In the genomic region with DNA sequence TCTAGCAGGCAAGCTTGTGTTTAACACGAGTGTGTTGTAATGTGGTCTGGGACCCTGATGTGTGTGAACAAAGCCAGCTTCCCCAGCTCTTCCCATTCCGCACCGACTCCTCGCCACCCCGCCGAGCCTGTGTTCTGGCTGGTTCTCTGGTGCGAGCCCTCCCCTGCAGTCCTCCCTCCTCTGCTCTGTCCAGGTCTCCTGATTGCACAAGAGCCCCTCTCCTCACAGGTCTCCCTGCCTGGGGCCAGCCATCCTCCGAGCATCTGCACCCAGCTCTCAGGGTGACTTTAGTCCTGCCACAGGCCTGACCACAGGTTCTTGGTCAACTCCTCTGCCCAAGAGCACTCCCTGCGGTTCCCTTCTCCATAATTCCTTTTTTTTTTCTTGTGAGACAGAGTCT, we compare ENCODE assay signal across 13 cellular contexts.
"Had no signal": no experiment of that assay in that cellular context is flagged by ENCODE, and none has a peak within 500 bp of the region (broad histone marks: within the 10 kb centered on the region; RNA-seq: fewer than 3 reads in every experiment).

No MANE protein-coding gene starts in this region.

- H3K27ac ChIP-seq: dorsolateral prefrontal cortex, right atrium auricular region, suprapubic skin, upper lobe of right lung had no signal

- H3K9me3 ChIP-seq: right atrium auricular region, suprapubic skin, upper lobe of right lung had no signal

- H3K4me3 ChIP-seq: dorsolateral prefrontal cortex, right atrium auricular region, smooth muscle cell, suprapubic skin, upper lobe of right lung had no signal

- DNase-seq: activated B cell treated with CpG ODN at 0.5 μM for 24 hours; activated CD4-positive, alpha-beta T cell treated with anti-CD3 and anti-CD28 coated beads, Interleukin-2, amount 50 U/mL, for 1 hour; activated effector memory CD4-positive, alpha-beta T cell treated with Interleukin-2 at 50 U/mL for 16 hours; amygdala; dorsolateral prefrontal cortex; hippocampal formation; kidney glomerular epithelial cell; stimulated activated naive CD4-positive, alpha-beta T cell treated with Interleukin-2 at 50 U/mL for 16 hours; upper lobe of right lung had no signal

- H3K27ac Mint-ChIP-seq: activated B cell treated with CpG ODN at 0.5 μM for 24 hours; activated naive CD4-positive, alpha-beta T cell treated with anti-CD3 and anti-CD28 coated beads, Interleukin-2, amount 50 U/mL, for 72 hours had no signal

- H3K4me1 ChIP-seq: right atrium auricular region, suprapubic skin, upper lobe of right lung had no signal

- H3K27me3 Mint-ChIP-seq: activated B cell treated with CpG ODN at 0.5 μM for 24 hours had no signal

- H3K4me1 Mint-ChIP-seq: activated B cell treated with CpG ODN at 0.5 μM for 24 hours had no signal

- H3K4me2 ChIP-seq: smooth muscle cell had no signal

- H3K36me3 Mint-ChIP-seq: activated naive CD4-positive, alpha-beta T cell treated with anti-CD3 and anti-CD28 coated beads, Interleukin-2, amount 50 U/mL, for 72 hours had no signal

- H3K9me3 Mint-ChIP-seq: activated B cell treated with CpG ODN at 0.5 μM for 24 hours; activated naive CD4-positive, alpha-beta T cell treated with anti-CD3 and anti-CD28 coated beads, Interleukin-2, amount 50 U/mL, for 72 hours had no signal

- H3K4me3 Mint-ChIP-seq: activated B cell treated with CpG ODN at 0.5 μM for 24 hours had no signal

- H3K36me3 ChIP-seq: right atrium auricular region, suprapubic skin, upper lobe of right lung had no signal

- H3K27me3 ChIP-seq: dorsolateral prefrontal cortex, right atrium auricular region, suprapubic skin, upper lobe of right lung had no signal
